In the genomic region with DNA sequence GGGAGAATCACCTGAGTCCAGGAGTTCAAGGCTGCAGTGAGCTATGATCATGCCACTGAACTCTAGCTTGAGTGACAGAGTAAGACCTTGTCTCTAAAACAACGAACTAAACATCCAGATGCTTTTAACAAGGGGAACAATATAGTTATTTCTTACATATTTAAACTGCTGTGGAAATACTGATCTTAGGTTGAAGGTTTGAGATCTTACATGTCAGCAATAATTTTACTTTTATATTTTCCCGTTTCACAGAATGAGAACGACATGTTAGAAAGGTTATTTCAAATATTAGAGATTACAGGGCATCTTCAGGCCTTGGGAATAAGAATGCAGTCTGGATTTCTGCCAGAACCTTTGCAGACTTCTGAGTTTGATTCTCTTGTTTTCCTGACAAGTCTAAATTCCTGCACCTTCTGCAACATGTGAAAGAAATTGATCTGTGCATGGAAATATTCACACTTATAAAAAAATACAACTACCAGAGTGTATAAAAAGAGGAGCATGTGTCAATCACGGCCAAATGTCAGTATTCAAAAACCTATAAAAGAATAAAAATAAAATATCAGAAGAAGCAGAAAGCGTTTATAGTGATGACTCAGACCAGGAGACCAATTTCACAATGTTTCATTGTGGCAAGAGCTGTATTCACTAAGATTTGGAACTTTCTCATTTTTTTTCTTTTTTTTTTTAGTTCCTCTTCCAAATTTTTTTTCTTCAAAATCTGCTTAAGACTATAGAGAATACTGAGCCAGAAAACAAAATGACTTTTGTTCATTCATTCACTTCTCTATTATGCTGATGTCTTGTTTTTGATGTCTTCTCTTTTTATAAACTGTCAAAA, we compare ENCODE assay signal across 16 cellular contexts. TPM values are rescaled to one million over a fixed set of nuclear protein-coding genes. Genes with fewer than 3 reads are reported as not detected.
DNase-seq lines count a peak whose midpoint lies in the region; ATAC-seq and TF ChIP-seq lines count a peak whose summit lies in the region.
"Had no signal": no experiment of that assay in that cellular context is flagged by ENCODE, and none has a peak within 500 bp of the region (broad histone marks: within the 10 kb centered on the region; RNA-seq: fewer than 3 reads in every experiment).

No MANE protein-coding gene starts in this region.

- H3K27me3 ChIP-seq in esophagus squamous epithelium: no peaks in the 10 kb centered on the region

- ATAC-seq in sciatic nerve: peak; percentile 72
- ATAC-seq: activated CD8-positive, alpha-beta T cell treated with anti-CD3 and anti-CD28 coated beads, Interleukin-2, amount 10 ng/mL, durations not matched to agents 7 days and 5 days; naive thymus-derived CD4-positive, alpha-beta T cell had no signal

- TF ChIP-seq CTCF in esophagus squamous epithelium (IDR thresholded peaks at IDR 0.05): no peak

- H3K36me3 ChIP-seq in esophagus squamous epithelium: no peaks in the 10 kb centered on the region

- no peak overlapping the region for H3K27ac ChIP-seq in esophagus squamous epithelium

- no peak overlapping the region for H3K4me3 ChIP-seq in esophagus squamous epithelium

- peak; percentile 62 for DNase-seq in GM04504 (ENCODE audit: low read depth)
- DNase-seq in NOMO-1 treated with dmso at 0.1 percent for 144 hours (lab: John Stamatoyannopoulos, UW; ENCODE audit: unreplicated experiment): peak; percentile 73
- peak; percentile 36 for DNase-seq in dermis blood vessel endothelial cell
- DNase-seq in sciatic nerve (ENCODE audit: low spot score): no peak
- no peak for DNase-seq in germinal center (ENCODE audit: low spot score)
- DNase-seq in esophagus squamous epithelium (lab: John Stamatoyannopoulos, UW): no peak
- no peak for DNase-seq in middle frontal gyrus (ENCODE audit: extremely low spot score, low spot score)
- no peak for DNase-seq in stimulated activated CD4-positive, alpha-beta T cell treated with anti-CD3 and anti-CD28 coated beads, Interleukin-2, amount 100 ng/mL, for 24 hours
- DNase-seq: activated CD8-positive, alpha-beta T cell treated with anti-CD3 and anti-CD28 coated beads, Interleukin-2, amount 10 ng/mL, durations not matched to agents 7 days and 5 days; activated naive CD4-positive, alpha-beta T cell; cerebellar nuclear complex; foreskin melanocyte; MM.1S; naive thymus-derived CD4-positive, alpha-beta T cell; small intestine; T-helper 9 cell had no signal

- no peak for TF ChIP-seq POLR2A in esophagus squamous epithelium (IDR thresholded peaks at IDR 0.05)

- no peaks in the 10 kb centered on the region for H3K9me3 ChIP-seq in esophagus squamous epithelium

- 39 to 48% methylated on average over 5 of the region's 5 CpGs for WGBS in esophagus squamous epithelium, 2 donors

- H3K4me1 ChIP-seq in esophagus squamous epithelium: peaks cover 0 to 19% (median 3%) of the 10 kb centered on the region in 3 donors

- intact Hi-C loops in sciatic nerve (cut with DNase I): no loop called here
- intact Hi-C loops in esophagus squamous epithelium (cut with DNase I): no loop called here

RNA-seq across cellular contexts. Expression of a gene that starts 29.6 kb away (rescaled TPM):
- total RNA-seq in dermis blood vessel endothelial cell (45.1 and 64.2 TPM in 2 replicates), sciatic nerve (19.3 TPM), esophagus squamous epithelium (10 to 100 TPM in 1 of 4 donors, 1 to 10 TPM in 3; 1.4 to 12.2 (median 4.0) TPM)
- total RNA-seq: activated CD8-positive, alpha-beta T cell treated with anti-CD3 and anti-CD28 coated beads, Interleukin-2, amount 10 ng/mL, durations not matched to agents 7 days and 5 days had no signal

Comparison
In these comparisons a context has a peak if more than half of its experiments do, and no peak if none do; other contexts are left out.
1. DNase-seq: peak in GM04504 (single experiment), NOMO-1 treated with dmso at 0.1 percent for 144 hours (single experiment) and dermis blood vessel endothelial cell (single experiment); none in sciatic nerve (single experiment), germinal center (single experiment), esophagus squamous epithelium (single experiment), middle frontal gyrus (single experiment) and stimulated activated CD4-positive, alpha-beta T cell treated with anti-CD3 and anti-CD28 coated beads, Interleukin-2, amount 100 ng/mL, for 24 hours (0 of 2).